In genomic region chr16:2339521-2340484, GRCh38 we compare ENCODE assay signal across 8 cellular contexts. TPM values are rescaled to one million over a fixed set of nuclear protein-coding genes. Genes with fewer than 3 reads are reported as not detected.
DNase-seq lines count a peak whose midpoint lies in the region; ATAC-seq, FAIRE-seq and TF ChIP-seq lines count a peak whose summit lies in the region.

No MANE protein-coding gene starts in this region.

- H3K4me3 Mint-ChIP-seq in nephron: peak overlapping the region; percentile 84 to 90 (median 84)

- H3K27me3 ChIP-seq in fibroblast of lung (ENCODE audit: control insufficient read depth, insufficient read depth, low read length) (peaks cover 18% of the 10 kb centered on the region), transverse colon (peaks cover 47% of the 10 kb centered on the region)

- in situ Hi-C loops in transverse colon (cut with MboI; ENCODE audit: low pct_ligation_motif_present in 1 of 4, low pct_unique_long_range_greater_than_20kb in 1 of 4, low sequenced_read_pairs in 3 of 4): loop anchor here in 2 of 4 donors (25.0 kb wide), 1 partner anchor 147 kb away; the partner anchor contains the start of gene TBC1D24 (in 2 of the 2)

- no peaks in the 10 kb centered on the region for H3K36me3 Mint-ChIP-seq in nephron (ENCODE audit: low read depth)

- no peak for FAIRE-seq in GM12892 (lab: Jason Lieb, UNC)

- H3K9me3 ChIP-seq in fibroblast of lung (ENCODE audit: control insufficient read depth, insufficient read depth, low read depth, low read length) (no peaks in the 10 kb centered on the region), transverse colon (no peaks in the 10 kb centered on the region)

- peaks cover 8% of the 10 kb centered on the region for H3K4me1 Mint-ChIP-seq in nephron

- no peak overlapping the region for H3K27ac Mint-ChIP-seq in nephron

- peak overlapping the region; percentile 74 for H3K4me2 ChIP-seq in fibroblast of lung (ENCODE audit: extremely low read depth, insufficient read depth, low read length)

- H3K36me3 ChIP-seq in fibroblast of lung (ENCODE audit: control insufficient read depth, insufficient read depth, low read length) (no peaks in the 10 kb centered on the region), transverse colon (no peaks in the 10 kb centered on the region)

- DNase-seq in GM12892 (ENCODE audit: insufficient read length) (peak; percentile 46), NCI-H524 (lab: John Stamatoyannopoulos, UW) (peak; percentile 76 to 88), activated T-cell treated with anti-CD3 and anti-CD28 coated beads for 4 hours (peak; percentile 10), fibroblast of lung (ENCODE audit: low read depth in 2 of 2) (peak; percentile 6 to 16), transverse colon (peak; percentile 60)

- H4K20me1 ChIP-seq in fibroblast of lung (ENCODE audit: control insufficient read depth, extremely low read depth, insufficient read depth, low read length): no peaks in the 10 kb centered on the region

- no peaks in the 10 kb centered on the region for H3K79me2 ChIP-seq in fibroblast of lung (ENCODE audit: control insufficient read depth, insufficient read depth, low read length)

- H3K4me3 ChIP-seq in fibroblast of lung (replicated peaks in 1 of 4; ENCODE audit: control extremely low read depth in 1 of 4, insufficient read depth in 1 of 4, low read depth in 3 of 4, low read length in 4 of 4): peak overlapping the region; percentile 44 to 71 (median 68)
- H3K4me3 ChIP-seq in transverse colon: peak overlapping the region; percentile 47 to 67 (median 62)

- H3K9ac ChIP-seq in fibroblast of lung (ENCODE audit: insufficient read depth, low read length): no peak overlapping the region

- TF ChIP-seq POLR2A in GM12892 (IDR thresholded peaks at IDR 0.05; ENCODE audit: low read depth, low read length): no peak
- no peak for TF ChIP-seq POLR2A in transverse colon (IDR thresholded peaks at IDR 0.05)

- peak overlapping the region; percentile 79 for H3K27ac ChIP-seq in 22Rv1
- H3K27ac ChIP-seq in fibroblast of lung (ENCODE audit: insufficient read depth, low read length): no peak overlapping the region
- peak overlapping the region; percentile 8 to 78 (median 64) for H3K27ac ChIP-seq in transverse colon

- intact Hi-C loops in transverse colon (cut with DNase I; ENCODE audit: low total_unique reads): loop anchor here (5.0 kb wide), 2 partner anchors 87 to 157 kb away; partner anchors contain the start of gene CCNF

- peaks cover 68% of the 10 kb centered on the region for H3K27me3 Mint-ChIP-seq in nephron (ENCODE audit: low read depth)

- peak overlapping the region; percentile 28 for H2AFZ ChIP-seq in fibroblast of lung (ENCODE audit: low read length)

- peak; percentile 40 for ATAC-seq in HG02885 (IDR thresholded peaks at IDR 0.05; ENCODE audit: poor library complexity, unreplicated experiment)

- TF ChIP-seq CTCF in 22Rv1 (IDR thresholded peaks at IDR 0.05) (no peak), fibroblast of lung (conservative IDR thresholded peaks at IDR 0.05 in 1 of 2, IDR thresholded peaks at IDR 0.05 in 1 of 2; ENCODE audit: low read depth in 1 of 2, low read length in 2 of 2) (peak in 1 of 2 donors; percentile 1), nephron (IDR thresholded peaks at IDR 0.05; ENCODE audit: unreplicated experiment in 3 of 3) (no peak), transverse colon (IDR thresholded peaks at IDR 0.05) (no peak)

- 5 to 46% methylated on average over 3 to 90 of the region's 98 CpGs for WGBS in transverse colon (ENCODE audit: low coverage in 1 of 2), 2 donors

- H3K4me1 ChIP-seq in fibroblast of lung (ENCODE audit: control insufficient read depth, extremely low read depth, insufficient read depth, low read length) (peaks cover 2% of the 10 kb centered on the region), transverse colon (peaks cover 0 to 23% (median 14%) of the 10 kb centered on the region in 4 donors)

- H3K9me3 Mint-ChIP-seq in nephron: no peaks in the 10 kb centered on the region

- no peak for TF ChIP-seq EP300 in transverse colon (IDR thresholded peaks at IDR 0.05; ENCODE audit: low read depth)

RNA-seq across cellular contexts. Expression of gene ABCA3, which starts 0.7 kb away (rescaled TPM):
- 3.2 TPM for polyA plus RNA-seq in GM12892 (2012; ENCODE audit: missing spikeins)
- total RNA-seq in fibroblast of lung: 1.5 and 6.1 TPM in 2 replicates
- polyA plus RNA-seq in fibroblast of lung: 1.7 and 3.2 TPM in 2 replicates
- polyA plus RNA-seq in fibroblast of lung (2012): 2.6 and 4.1 TPM in 2 replicates
- polyA minus RNA-seq in fibroblast of lung (ENCODE audit: low replicate concordance): 8.1 and 12.7 TPM in 2 replicates
- 1 to 10 TPM; 3.4 to 8.6 (median 3.7) TPM for total RNA-seq in transverse colon

Comparison
In these comparisons a context has a peak if more than half of its experiments do, and no peak if none do; other contexts are left out.
1. DNase-seq: peak in every context shown above with its lines; median percentile 82 in NCI-H524; 60 in transverse colon; 46 in GM12892; 11 in fibroblast of lung; 10 in activated T-cell treated with anti-CD3 and anti-CD28 coated beads for 4 hours.